9 cellular contexts compared by ENCODE assay signal in genomic region chrX:65667157-65667502, GRCh38. TPM values are rescaled to one million over a fixed set of nuclear protein-coding genes. Genes with fewer than 3 reads are reported as not detected.
DNase-seq lines count a peak whose midpoint lies in the region; ATAC-seq, FAIRE-seq and TF ChIP-seq lines count a peak whose summit lies in the region.
"Had no signal": no experiment of that assay in that cellular context is flagged by ENCODE, and none has a peak within 500 bp of the region (broad histone marks: within the 10 kb centered on the region; RNA-seq: fewer than 3 reads in every experiment).

No MANE protein-coding gene starts in this region.

- H3K27ac ChIP-seq in ACC112 (ENCODE audit: low read depth, low read length) (peak overlapping the region; percentile 19), GM23248 (peak overlapping the region; percentile 99), muscle layer of colon (ENCODE audit: low read depth, low read length) (peak overlapping the region; percentile 77)

- H3K9ac ChIP-seq in GM23248 = peak overlapping the region; percentile 100
- peak overlapping the region; percentile 53 for H3K9ac ChIP-seq in muscle layer of colon (ENCODE audit: low read length)

- POLR2A ChIA-PET in activated CD8-positive, alpha-beta T cell treated with anti-CD3 and anti-CD28 coated beads for 36 hours (lab: Charles Lee) = interaction anchor here (0.6 to 2.8 kb wide), 6 partner anchors 9 to 559 kb away, joined by 3 to 17 read pairs (median 3); no protein-coding TSS in a partner anchor

- no peak overlapping the region for H3K4me2 ChIP-seq in GM23248 (ENCODE audit: unreplicated experiment)

- peaks cover 16% of the 10 kb centered on the region for H3F3A ChIP-seq in GM23248 (ENCODE audit: insufficient read depth)

- H3K27me3 Mint-ChIP-seq in activated CD8-positive, alpha-beta T cell treated with anti-CD3 and anti-CD28 coated beads for 36 hours = no peaks in the 10 kb centered on the region

- H2AFZ ChIP-seq in ACC112 (ENCODE audit: low read length, unreplicated experiment) (no peak overlapping the region), GM23248 (peak overlapping the region; percentile 73)

- H3K36me3 ChIP-seq in ACC112 (ENCODE audit: insufficient read depth, low read length) (no peaks in the 10 kb centered on the region), GM23248 (ENCODE audit: low read depth) (no peaks in the 10 kb centered on the region), muscle layer of colon (ENCODE audit: insufficient read depth, low read length) (no peaks in the 10 kb centered on the region)

- H3K4me3 Mint-ChIP-seq in activated CD8-positive, alpha-beta T cell treated with anti-CD3 and anti-CD28 coated beads for 36 hours = peak overlapping the region; percentile 95

- H3K36me3 Mint-ChIP-seq in activated CD8-positive, alpha-beta T cell treated with anti-CD3 and anti-CD28 coated beads for 36 hours (ENCODE audit: low read depth) = peaks cover 38% of the 10 kb centered on the region

- peaks cover 20% of the 10 kb centered on the region for H3K4me1 ChIP-seq in ACC112 (ENCODE audit: control insufficient read depth, insufficient read depth, low read length, unreplicated experiment)
- H3K4me1 ChIP-seq in GM23248 (ENCODE audit: insufficient read depth) = peaks cover 19% of the 10 kb centered on the region; the same call in 1 of the 2 replicates
- H3K4me1 ChIP-seq in muscle layer of colon (ENCODE audit: insufficient read depth, low read length) = peaks cover 25% of the 10 kb centered on the region

- intact Hi-C loops in activated CD8-positive, alpha-beta T cell treated with anti-CD3 and anti-CD28 coated beads for 36 hours (cut with micrococcal nuclease) = no loop called here

- H3K4me1 Mint-ChIP-seq in activated CD8-positive, alpha-beta T cell treated with anti-CD3 and anti-CD28 coated beads for 36 hours (ENCODE audit: low read depth) = peaks cover 25% of the 10 kb centered on the region

- TF ChIP-seq CTCF in activated CD8-positive, alpha-beta T cell treated with anti-CD3 and anti-CD28 coated beads for 36 hours (IDR thresholded peaks at IDR 0.05) = no peak

- H3K4me3 ChIP-seq in ACC112 (ENCODE audit: low read depth, low read length) = no peak overlapping the region
- peak overlapping the region; percentile 93; the same call in 1 of the 2 replicates for H3K4me3 ChIP-seq in GM23248
- H3K4me3 ChIP-seq in muscle layer of colon (ENCODE audit: low read depth in 1 of 2, low read length in 2 of 2) = no peak overlapping the region

- in situ Hi-C loops in GM23248 (cut with MboI) = no loop called here

- H3K9me3 ChIP-seq in GM23248 (ENCODE audit: low read depth) (no peaks in the 10 kb centered on the region), muscle layer of colon (ENCODE audit: low read length) (no peaks in the 10 kb centered on the region)

- FAIRE-seq in H54 (lab: Jason Lieb, UNC) (no peak), GM12892 (lab: Jason Lieb, UNC) (no peak)

- CTCF ChIA-PET in activated CD8-positive, alpha-beta T cell treated with anti-CD3 and anti-CD28 coated beads for 36 hours (lab: Charles Lee) = interaction anchor here (0.7 to 1.7 kb wide), 7 partner anchors 9 to 71 kb away, joined by 3 to 6 read pairs (median 3); no protein-coding TSS in a partner anchor

- peak; percentile 29 for ATAC-seq in activated CD8-positive, alpha-beta T cell treated with anti-CD3 and anti-CD28 coated beads for 36 hours
- ATAC-seq in HG03039 (IDR thresholded peaks at IDR 0.05; ENCODE audit: unreplicated experiment) = no peak

- WGBS in GM23248 (ENCODE audit: low coverage in 1 of 2, low lambda C conversion rate in 2 of 2, missing lambda C conversion rate in 2 of 2), 2 experiments = 0% methylated on average over 1 of the region's 6 CpGs

- no peaks in the 10 kb centered on the region for H3K9me3 Mint-ChIP-seq in activated CD8-positive, alpha-beta T cell treated with anti-CD3 and anti-CD28 coated beads for 36 hours

- no peak for TF ChIP-seq POLR2A in H54 (IDR thresholded peaks at IDR 0.05; ENCODE audit: low read depth, low read length)
- TF ChIP-seq POLR2A in GM12892 (IDR thresholded peaks at IDR 0.05; ENCODE audit: low read depth, low read length) = no peak

- DNase-seq in GM23248 (no peak), H4 (ENCODE audit: low spot score) (no peak), H54 (ENCODE audit: insufficient read length, low spot score) (no peak), GM12892 (ENCODE audit: insufficient read length) (no peak)
- DNase-seq in activated CD8-positive, alpha-beta T cell treated with anti-CD3 and anti-CD28 coated beads for 36 hours = no peak
- DNase-seq: NCI-H1092 had no signal

- peak overlapping the region; percentile 93 for H3K27ac Mint-ChIP-seq in activated CD8-positive, alpha-beta T cell treated with anti-CD3 and anti-CD28 coated beads for 36 hours

- H3K9me2 ChIP-seq in GM23248 (ENCODE audit: insufficient read depth) = no peaks in the 10 kb centered on the region

- peaks cover 45% of the 10 kb centered on the region for H3K79me2 ChIP-seq in ACC112 (ENCODE audit: control insufficient read depth, insufficient read depth, low read length, unreplicated experiment)
- H3K79me2 ChIP-seq in GM23248 (ENCODE audit: insufficient read depth) = peaks cover 46% of the 10 kb centered on the region

- H3K27me3 ChIP-seq in ACC112 (ENCODE audit: insufficient read depth, low read length) (no peaks in the 10 kb centered on the region), GM23248 (replicated peaks; ENCODE audit: insufficient read depth) (no peaks in the 10 kb centered on the region), muscle layer of colon (ENCODE audit: control insufficient read depth in 1 of 2, insufficient read depth in 2 of 2, low read length in 2 of 2) (peaks cover 0 to 5% of the 10 kb centered on the region in 2 donors)

- H4K20me1 ChIP-seq in GM23248 (ENCODE audit: insufficient read depth) = 0 out of 2 replicates have a peak, but pooled peaks cover 3% of the 10 kb centered on the region

RNA-seq across cellular contexts. Expression of gene MSN, which starts 0.3 kb away (rescaled TPM):
- 281 and 286 TPM in 2 replicates for total RNA-seq in GM23248 (2014; rRNA removed; shearing (Covaris generic))
- 268 and 285 TPM in 2 replicates for polyA plus RNA-seq in GM23248 (2016; fragmentation: Nextera tagmentation; extraction: Ambion mirVana)
- total RNA-seq in activated CD8-positive, alpha-beta T cell treated with anti-CD3 and anti-CD28 coated beads for 36 hours = 100 to 1,000 TPM; 426 to 435 TPM
- 244 and 262 TPM in 2 replicates for total RNA-seq in H4 (2014; rRNA removed; shearing (Covaris generic))
- 227 TPM for polyA plus RNA-seq in GM12892 (2012; ENCODE audit: missing spikeins)

Comparison
In these comparisons a context has a peak if more than half of its experiments do, and no peak if none do; other contexts are left out.
1. H3K27ac ChIP-seq: peak in every context shown above with its lines; median percentile 99 in GM23248; 77 in muscle layer of colon; 19 in ACC112.